Comparison of ENCODE assay signal across 21 cellular contexts in genomic region chr6:159052720-159053119, GRCh38. TPM values are rescaled to one million over a fixed set of nuclear protein-coding genes. Genes with fewer than 3 reads are reported as not detected.
DNase-seq lines count a peak whose midpoint lies in the region; ATAC-seq and TF ChIP-seq lines count a peak whose summit lies in the region.
"Had no signal": no experiment of that assay in that cellular context is flagged by ENCODE, and none has a peak within 500 bp of the region (broad histone marks: within the 10 kb centered on the region; RNA-seq: fewer than 3 reads in every experiment).

No MANE protein-coding gene starts in this region.

- peak overlapping the region; percentile 76 for H3K27ac Mint-ChIP-seq in activated B cell treated with CpG ODN at 0.5 μM for 24 hours
- no peak overlapping the region for H3K27ac Mint-ChIP-seq in activated T-cell treated with anti-CD3 and anti-CD28 coated beads, Interleukin-2, amount 50 U/mL, for 72 hours

- intact Hi-C loops in activated B cell treated with CpG ODN at 0.5 μM for 24 hours (cut with micrococcal nuclease) (no loop called here), posterior cingulate gyrus (cut with DNase I) (no loop called here)

- H3K4me3 Mint-ChIP-seq in activated B cell treated with CpG ODN at 0.5 μM for 24 hours: peak overlapping the region; percentile 41
- H3K4me3 Mint-ChIP-seq in activated T-cell treated with anti-CD3 and anti-CD28 coated beads, Interleukin-2, amount 50 U/mL, for 72 hours: no peak overlapping the region
- H3K4me3 Mint-ChIP-seq: CD14-positive monocyte had no signal

- H3K36me3 Mint-ChIP-seq in activated B cell treated with CpG ODN at 0.5 μM for 24 hours (ENCODE audit: low read depth): no peaks in the 10 kb centered on the region
- H3K36me3 Mint-ChIP-seq in activated T-cell treated with anti-CD3 and anti-CD28 coated beads, Interleukin-2, amount 50 U/mL, for 72 hours (ENCODE audit: insufficient read depth in 2 of 2): no peaks in the 10 kb centered on the region
- H3K36me3 Mint-ChIP-seq: CD14-positive monocyte had no signal

- no peaks in the 10 kb centered on the region for H3K9me3 Mint-ChIP-seq in activated B cell treated with CpG ODN at 0.5 μM for 24 hours
- H3K9me3 Mint-ChIP-seq in activated T-cell treated with anti-CD3 and anti-CD28 coated beads, Interleukin-2, amount 50 U/mL, for 72 hours: no peaks in the 10 kb centered on the region

- H3K27me3 Mint-ChIP-seq in activated B cell treated with CpG ODN at 0.5 μM for 24 hours: no peaks in the 10 kb centered on the region
- H3K27me3 Mint-ChIP-seq in activated T-cell treated with anti-CD3 and anti-CD28 coated beads, Interleukin-2, amount 50 U/mL, for 72 hours (ENCODE audit: low read depth): no peaks in the 10 kb centered on the region

- POLR2A ChIA-PET in activated B cell treated with CpG ODN at 0.5 μM for 24 hours (lab: Charles Lee): interaction anchor here (0.9 to 5.3 kb wide), 9 partner anchors 9 to 52 kb away, joined by 5 to 82 read pairs (median 13); partner anchors contain the start of gene TAGAP

- TF ChIP-seq CTCF in NB4 (IDR thresholded peaks at IDR 0.05; ENCODE audit: low read depth, low read length) (no peak), activated B cell treated with CpG ODN at 0.5 μM for 24 hours (IDR thresholded peaks at IDR 0.05) (no peak), GM10266 (IDR thresholded peaks at IDR 0.05; ENCODE audit: control insufficient read depth, insufficient read depth, low read depth, missing control alignments) (no peak)

- peaks cover 68% of the 10 kb centered on the region for H3K4me1 Mint-ChIP-seq in activated B cell treated with CpG ODN at 0.5 μM for 24 hours
- H3K4me1 Mint-ChIP-seq in activated T-cell treated with anti-CD3 and anti-CD28 coated beads, Interleukin-2, amount 50 U/mL, for 72 hours (ENCODE audit: low read depth): peaks cover 79% of the 10 kb centered on the region

- no peak for TF ChIP-seq POLR2A in NB4 (IDR thresholded peaks at IDR 0.05; ENCODE audit: extremely low read depth, insufficient read length)

- DNase-seq in AML-193 (lab: John Stamatoyannopoulos, UW) (peak; percentile 59 to 67), GF-D8 (lab: John Stamatoyannopoulos, UW) (peak; percentile 28), NB4 (ENCODE audit: low read depth) (peak; percentile 52), activated B cell treated with CpG ODN at 0.5 μM for 24 hours (no peak), posterior cingulate gyrus (no peak), GM10266 (ENCODE audit: extremely low spot score) (no peak)
- no peak for DNase-seq in activated T-cell treated with anti-CD3 and anti-CD28 coated beads, Interleukin-2, amount 50 U/mL, for 72 hours
- DNase-seq: COR-L47; NCI-H2029; NCI-H2171; NCI-H446; NCI-H69; NK-92 treated with Interleukin-12 subunit alpha and Interleukin-12 subunit beta, amount 100 ng/mL, for 24 hours; Right ventricle myocardium superior; SK-N-SH; T-helper 1 cell had no signal

- H3K4me3 ChIP-seq in NB4 (ENCODE audit: low read depth, low read length): no peak overlapping the region
- H3K4me3 ChIP-seq: A549 had no signal

- ATAC-seq in activated B cell treated with CpG ODN at 0.5 μM for 24 hours (ENCODE audit: low read depth) (peak; percentile 29), GM21390 (IDR thresholded peaks at IDR 0.05; ENCODE audit: unreplicated experiment) (no peak)
- no peak for ATAC-seq in activated T-cell treated with anti-CD3 and anti-CD28 coated beads, Interleukin-2, amount 50 U/mL, for 72 hours (replicated peaks in 1 of 2)
- ATAC-seq: A549, HepG2 had no signal

- CTCF ChIA-PET in activated B cell treated with CpG ODN at 0.5 μM for 24 hours (lab: Charles Lee): interaction anchor here (1.2 to 1.7 kb wide), 3 partner anchors 10 to 82 kb away, joined by 3 to 6 read pairs (median 6); no protein-coding TSS in a partner anchor

RNA-seq across cellular contexts. Expression of gene TAGAP, which starts 7.9 kb away (rescaled TPM):
- 129 TPM in 2 replicates for total RNA-seq in activated B cell treated with CpG ODN at 0.5 μM for 24 hours
- 10 to 100 TPM; 34.6 to 56.1 TPM for total RNA-seq in activated T-cell treated with anti-CD3 and anti-CD28 coated beads, Interleukin-2, amount 50 U/mL, for 72 hours
- total RNA-seq: HepG2, MCF 10A had no signal

RNA-seq across cellular contexts. Expression of gene RSPH3, which starts 52.7 kb away (rescaled TPM):
- total RNA-seq in activated B cell treated with CpG ODN at 0.5 μM for 24 hours: 1.9 and 2.4 TPM in 2 replicates
- total RNA-seq in activated T-cell treated with anti-CD3 and anti-CD28 coated beads, Interleukin-2, amount 50 U/mL, for 72 hours: 1 to 10 TPM; 6.1 to 6.3 TPM

Comparison
In these comparisons a context has a peak if more than half of its experiments do, and no peak if none do; other contexts are left out.
1. DNase-seq: peak in AML-193 (2 of 2), GF-D8 (single experiment) and NB4 (single experiment); none in activated B cell treated with CpG ODN at 0.5 μM for 24 hours (single experiment), posterior cingulate gyrus (0 of 10), GM10266 (single experiment) and activated T-cell treated with anti-CD3 and anti-CD28 coated beads, Interleukin-2, amount 50 U/mL, for 72 hours (0 of 2).